Comparison of ENCODE assay signal across 2 cellular contexts in genomic region chr11:70084046-70084984, GRCh38.
TF ChIP-seq lines count a peak whose summit lies in the region.

No MANE protein-coding gene starts in this region.

TF ChIP-seq in HEK293, 187 proteins besides CTCF, POLR2A, EP300 and RAD21:
- no peak for TF ChIP-seq ZNF155 (tag by site-specific recombination; IDR thresholded peaks at IDR 0.05)
- TF ChIP-seq, protein P1, sequence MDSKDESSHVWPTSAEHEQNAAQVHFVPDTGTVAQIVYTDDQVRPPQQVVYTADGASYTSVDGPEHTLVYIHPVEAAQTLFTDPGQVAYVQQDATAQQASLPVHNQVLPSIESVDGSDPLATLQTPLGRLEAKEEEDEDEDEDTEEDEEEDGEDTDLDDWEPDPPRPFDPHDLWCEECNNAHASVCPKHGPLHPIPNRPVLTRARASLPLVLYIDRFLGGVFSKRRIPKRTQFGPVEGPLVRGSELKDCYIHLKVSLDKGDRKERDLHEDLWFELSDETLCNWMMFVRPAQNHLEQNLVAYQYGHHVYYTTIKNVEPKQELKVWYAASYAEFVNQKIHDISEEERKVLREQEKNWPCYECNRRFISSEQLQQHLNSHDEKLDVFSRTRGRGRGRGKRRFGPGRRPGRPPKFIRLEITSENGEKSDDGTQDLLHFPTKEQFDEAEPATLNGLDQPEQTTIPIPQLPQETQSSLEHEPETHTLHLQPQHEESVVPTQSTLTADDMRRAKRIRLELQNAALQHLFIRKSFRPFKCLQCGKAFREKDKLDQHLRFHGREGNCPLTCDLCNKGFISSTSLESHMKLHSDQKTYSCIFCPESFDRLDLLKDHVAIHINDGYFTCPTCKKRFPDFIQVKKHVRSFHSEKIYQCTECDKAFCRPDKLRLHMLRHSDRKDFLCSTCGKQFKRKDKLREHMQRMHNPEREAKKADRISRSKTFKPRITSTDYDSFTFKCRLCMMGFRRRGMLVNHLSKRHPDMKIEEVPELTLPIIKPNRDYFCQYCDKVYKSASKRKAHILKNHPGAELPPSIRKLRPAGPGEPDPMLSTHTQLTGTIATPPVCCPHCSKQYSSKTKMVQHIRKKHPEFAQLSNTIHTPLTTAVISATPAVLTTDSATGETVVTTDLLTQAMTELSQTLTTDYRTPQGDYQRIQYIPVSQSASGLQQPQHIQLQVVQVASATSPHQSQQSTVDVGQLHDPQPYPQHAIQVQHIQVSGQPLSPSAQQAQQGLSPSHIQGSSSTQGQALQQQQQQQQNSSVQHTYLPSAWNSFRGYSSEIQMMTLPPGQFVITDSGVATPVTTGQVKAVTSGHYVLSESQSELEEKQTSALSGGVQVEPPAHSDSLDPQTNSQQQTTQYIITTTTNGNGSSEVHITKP (tag by site-specific recombination; IDR thresholded peaks at IDR 0.05): no peak
- TF ChIP-seq ZNF302 (tag by site-specific recombination; IDR thresholded peaks at IDR 0.05; ENCODE audit: low read depth): no peak
- TF ChIP-seq ZNF707 (tag by site-specific recombination; IDR thresholded peaks at IDR 0.05): no peak
- no peak for TF ChIP-seq MEIS1 (CRISPR knock-in tag; IDR thresholded peaks at IDR 0.05; ENCODE audit: borderline replicate concordance)
- TF ChIP-seq REST (tag by site-specific recombination; IDR thresholded peaks at IDR 0.05): peak; percentile 43; the same call in 1 of the 2 replicates
- no peak for TF ChIP-seq ZBTB17 (tag by site-specific recombination; IDR thresholded peaks at IDR 0.05)

TF ChIP-seq in H1, 55 proteins besides CTCF, POLR2A, EP300 and RAD21:
- TF ChIP-seq GABPA (IDR thresholded peaks at IDR 0.05; ENCODE audit: borderline replicate concordance, insufficient read depth, low read length): no peak
- no peak for TF ChIP-seq HDAC6 (IDR thresholded peaks at IDR 0.05; ENCODE audit: low read depth, low read length)
- no peak for TF ChIP-seq SIRT6 (IDR thresholded peaks at IDR 0.05; ENCODE audit: low read length)
- TF ChIP-seq BACH1 (IDR thresholded peaks at IDR 0.05; ENCODE audit: low read length): no peak
- no peak for TF ChIP-seq RFX5 (IDR thresholded peaks at IDR 0.05; ENCODE audit: borderline replicate concordance, low read depth, low read length)
- no peak for TF ChIP-seq RNF2 (IDR thresholded peaks at IDR 0.05; ENCODE audit: borderline replicate concordance, low read depth, low read length, missing control alignments, poor library complexity, severe bottlenecking)
- no peak for TF ChIP-seq EGR1 (IDR thresholded peaks at IDR 0.05; ENCODE audit: borderline replicate concordance, low read depth, low read length)
- no peak for TF ChIP-seq KDM4A (IDR thresholded peaks at IDR 0.05; ENCODE audit: low read depth, low read length, severe bottlenecking)
- TF ChIP-seq BCL11A (IDR thresholded peaks at IDR 0.05; ENCODE audit: low read depth in 2 of 2, low read length in 2 of 2): no peak
- no peak for TF ChIP-seq KDM1A (IDR thresholded peaks at IDR 0.05; ENCODE audit: borderline replicate concordance, low read length)
- no peak for TF ChIP-seq CEBPB (IDR thresholded peaks at IDR 0.05; ENCODE audit: low read depth, low read length)
- TF ChIP-seq, protein P2, sequence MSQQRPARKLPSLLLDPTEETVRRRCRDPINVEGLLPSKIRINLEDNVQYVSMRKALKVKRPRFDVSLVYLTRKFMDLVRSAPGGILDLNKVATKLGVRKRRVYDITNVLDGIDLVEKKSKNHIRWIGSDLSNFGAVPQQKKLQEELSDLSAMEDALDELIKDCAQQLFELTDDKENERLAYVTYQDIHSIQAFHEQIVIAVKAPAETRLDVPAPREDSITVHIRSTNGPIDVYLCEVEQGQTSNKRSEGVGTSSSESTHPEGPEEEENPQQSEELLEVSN (IDR thresholded peaks at IDR 0.05): no peak
- no peak for TF ChIP-seq SIX5 (IDR thresholded peaks at IDR 0.05; ENCODE audit: low read depth, low read length)
